ENCODE assay signal across 1 cellular context in genomic region chr11:75399344-75400109, GRCh38.
TF ChIP-seq lines count a peak whose summit lies in the region.

TSS of gene RPS3 (plus strand) at chr11:75399518. CDS start at chr11:75399548, 30 bp downstream.

TF ChIP-seq in K562, 482 proteins besides CTCF, POLR2A, EP300 and RAD21 (continued from another document):
- TF ChIP-seq SMAD1 (IDR thresholded peaks at IDR 0.05; ENCODE audit: low read depth, low read length, partially characterized antibody) (peak; percentile 96), DNMT1 (IDR thresholded peaks at IDR 0.05) (no peak), HDAC2 (IDR thresholded peaks at IDR 0.05) (peak; percentile 44; the same call in 1 of the 2 replicates), MXD1 (CRISPR knock-in tag; IDR thresholded peaks at IDR 0.05; ENCODE audit: borderline replicate concordance, poor library complexity, severe bottlenecking) (peak; percentile 9), GABPB2 (CRISPR knock-in tag; conservative IDR thresholded peaks at IDR 0.05) (no peak), SMARCE1 (IDR thresholded peaks at IDR 0.05) (no peak), RB1 (IDR thresholded peaks at IDR 0.05; ENCODE audit: low read depth) (peak; percentile 88), MCM5 (IDR thresholded peaks at IDR 0.05; ENCODE audit: low read depth) (no peak), SFPQ (IDR thresholded peaks at IDR 0.05; ENCODE audit: low read depth, low read length) (no peak), PCBP1 (IDR thresholded peaks at IDR 0.05; ENCODE audit: low read depth, low read length, poor library complexity, severe bottlenecking) (peak; percentile 92), HLTF (IDR thresholded peaks at IDR 0.05) (peak; percentile 82), SMAD2 (IDR thresholded peaks at IDR 0.05; ENCODE audit: low read depth, low read length) (no peak), ATF3 (IDR thresholded peaks at IDR 0.05) (no peak), ATF3 (CRISPR knock-in tag; conservative IDR thresholded peaks at IDR 0.05) (peak; percentile 86), ZFP1 (CRISPR knock-in tag; IDR thresholded peaks at IDR 0.05) (no peak), AFF1 (IDR thresholded peaks at IDR 0.05; ENCODE audit: low read depth in 1 of 2, partially characterized antibody in 2 of 2) (peak; percentile 45 to 84), MEIS2 (IDR thresholded peaks at IDR 0.05; ENCODE audit: partially characterized antibody) (no peak), ZBTB7A (IDR thresholded peaks at IDR 0.05; ENCODE audit: borderline replicate concordance, control insufficient read depth, low read depth, low read length) (peak; percentile 49; the same call in 1 of the 2 replicates), ZNF444 (CRISPR knock-in tag; IDR thresholded peaks at IDR 0.05) (no peak), E4F1 (CRISPR knock-in tag; IDR thresholded peaks at IDR 0.05; ENCODE audit: borderline replicate concordance) (no peak), ELF1 (tag; IDR thresholded peaks at IDR 0.05) (peak; percentile 97), NR0B1 (IDR thresholded peaks at IDR 0.05; ENCODE audit: partially characterized antibody) (no peak), ZNF778 (CRISPR knock-in tag; IDR thresholded peaks at IDR 0.05) (no peak), NRF1 (conservative IDR thresholded peaks at IDR 0.05 in 1 of 2, IDR thresholded peaks at IDR 0.05 in 1 of 2) (peak; percentile 71 to 78), ETS1 (conservative IDR thresholded peaks at IDR 0.05; ENCODE audit: control insufficient read depth, low read depth, low read length) (peak; percentile 91), ZNF212 (CRISPR knock-in tag; IDR thresholded peaks at IDR 0.05) (peak; percentile 57; the same call in 1 of the 2 replicates), TBP (optimal IDR thresholded peaks at IDR 0.05; ENCODE audit: low read depth, low read length) (no peak), ILF3 (IDR thresholded peaks at IDR 0.05; ENCODE audit: borderline replicate concordance) (no peak; the same call in 1 of the 2 replicates), BDP1 (IDR thresholded peaks at IDR 0.05; ENCODE audit: insufficient read depth, insufficient read length) (no peak), ZNF77 (CRISPR knock-in tag; IDR thresholded peaks at IDR 0.05) (no peak), ZNF384 (IDR thresholded peaks at IDR 0.05; ENCODE audit: low read depth, low read length) (no peak), SETDB1 (IDR thresholded peaks at IDR 0.05; ENCODE audit: low read length) (no peak), E2F6 (IDR thresholded peaks at IDR 0.05; ENCODE audit: borderline replicate concordance in 1 of 2, extremely low read depth in 1 of 2, insufficient read depth in 1 of 2, insufficient read length in 1 of 2, low read depth in 1 of 2, low read length in 1 of 2, poor library complexity in 1 of 2, severe bottlenecking in 1 of 2) (peak; percentile 44 to 55), SMAD3 (CRISPR knock-in tag; conservative IDR thresholded peaks at IDR 0.05) (peak; percentile 78; the same call in 1 of the 2 replicates), PHB2 (IDR thresholded peaks at IDR 0.05; ENCODE audit: low read depth) (no peak), NONO (IDR thresholded peaks at IDR 0.05; ENCODE audit: low read depth in 2 of 2, low read length in 1 of 2) (peak; percentile 81 to 87), BRCA1 (IDR thresholded peaks at IDR 0.05) (no peak), BRCA1 (CRISPR knock-in tag; IDR thresholded peaks at IDR 0.05) (no peak), ZNF347 (CRISPR knock-in tag; IDR thresholded peaks at IDR 0.05; ENCODE audit: low read depth) (no peak), ZBTB17 (CRISPR knock-in tag; IDR thresholded peaks at IDR 0.05) (peak; percentile 84), CREB3 (tag; conservative IDR thresholded peaks at IDR 0.05; ENCODE audit: low read depth) (no peak), ZNF696 (CRISPR knock-in tag; conservative IDR thresholded peaks at IDR 0.05) (no peak)
